ENCODE assay signal across 19 cellular contexts in the genomic region with DNA sequence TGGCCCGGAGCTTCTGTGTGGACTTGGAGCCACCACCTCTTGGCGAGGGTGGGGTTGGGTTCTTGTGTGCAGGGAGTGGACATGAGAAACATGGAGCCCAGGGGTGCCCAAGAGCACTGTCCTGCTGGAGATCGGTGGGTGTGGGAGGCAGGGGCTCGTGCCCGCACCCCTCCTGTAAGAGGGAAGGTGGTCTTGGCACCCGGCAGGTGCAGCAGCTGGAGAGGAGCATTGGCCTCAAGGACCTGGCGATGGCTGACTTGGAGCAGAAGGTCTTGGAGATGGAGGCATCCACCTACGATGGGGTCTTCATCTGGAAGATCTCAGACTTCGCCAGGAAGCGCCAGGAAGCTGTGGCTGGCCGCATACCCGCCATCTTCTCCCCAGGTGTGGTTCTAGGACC. TPM values are rescaled to one million over a fixed set of nuclear protein-coding genes. Genes with fewer than 3 reads are reported as not detected.
"Had no signal": no experiment of that assay in that cellular context is flagged by ENCODE, and none has a peak within 500 bp of the region (broad histone marks: within the 10 kb centered on the region; RNA-seq: fewer than 3 reads in every experiment).

No MANE protein-coding gene starts in this region.

- H3K27me3 ChIP-seq: dorsolateral prefrontal cortex, tibial nerve, upper lobe of right lung, vagina had no signal

- H3K9me3 ChIP-seq: tibial nerve, upper lobe of right lung, vagina had no signal

- H3K4me1 Mint-ChIP-seq: nephron had no signal

- DNase-seq: cortex of kidney; dorsolateral prefrontal cortex; effector CD8-positive, alpha-beta T cell; foreskin melanocyte; hypothalamus; kidney glomerular epithelial cell; mesenchymal stem cell; naive B cell; small intestine; stimulated activated CD4-positive, alpha-beta T cell treated with anti-CD3 and anti-CD28 coated beads, Interleukin-12 subunit alpha, Interleukin-12 subunit beta, amount 100 ng/mL, for 4 hours; upper lobe of right lung had no signal

- H3K9me3 Mint-ChIP-seq: naive B cell; nephron; stimulated activated naive CD8-positive, alpha-beta T cell treated with anti-CD3 and anti-CD28 coated beads, Interleukin-15, Interleukin-2, amounts not matched to agents 100 ng/mL and 50 ng/mL, for 24 hours had no signal

- H3K27ac ChIP-seq: upper lobe of right lung, vagina had no signal

- H3K27me3 Mint-ChIP-seq: naive B cell; stimulated activated naive CD8-positive, alpha-beta T cell treated with anti-CD3 and anti-CD28 coated beads, Interleukin-15, Interleukin-2, amounts not matched to agents 100 ng/mL and 50 ng/mL, for 24 hours had no signal

- H3K4me3 ChIP-seq: dorsolateral prefrontal cortex, lung, tibial nerve, upper lobe of right lung, vagina had no signal

- ATAC-seq: left lobe of liver, upper lobe of right lung had no signal

- H3K4me1 ChIP-seq: upper lobe of right lung, vagina had no signal

- H3K27ac Mint-ChIP-seq: nephron; stimulated activated naive CD8-positive, alpha-beta T cell treated with anti-CD3 and anti-CD28 coated beads, Interleukin-15, Interleukin-2, amounts not matched to agents 100 ng/mL and 50 ng/mL, for 24 hours had no signal

- H3K4me3 Mint-ChIP-seq: nephron; stimulated activated naive CD8-positive, alpha-beta T cell treated with anti-CD3 and anti-CD28 coated beads, Interleukin-15, Interleukin-2, amounts not matched to agents 100 ng/mL and 50 ng/mL, for 24 hours had no signal

RNA-seq across cellular contexts. Expression of a gene that starts 24.2 kb away (rescaled TPM):
- total RNA-seq: pulmonary artery endothelial cell, temporal lobe, vagina had no signal

RNA-seq across cellular contexts. Expression of a gene that starts 31.2 kb away (rescaled TPM):
- total RNA-seq: pulmonary artery endothelial cell, vagina had no signal
